ENCODE assay signal across 24 cellular contexts in genomic region chr2:37271376-37272067, GRCh38.
"Had no signal": no experiment of that assay in that cellular context is flagged by ENCODE, and none has a peak within 500 bp of the region (broad histone marks: within the 10 kb centered on the region; RNA-seq: fewer than 3 reads in every experiment).

No MANE protein-coding gene starts in this region.

- DNase-seq: activated B cell treated with CpG ODN at 0.5 μM for 24 hours; activated CD4-positive, alpha-beta memory T cell treated with anti-CD3 and anti-CD28 coated beads, Interleukin-2, amount 10 ng/mL, durations not matched to agents 7 days and 5 days; activated CD4-positive, alpha-beta T cell treated with anti-CD3 and anti-CD28 coated beads for 4 hours; activated CD8-positive, alpha-beta memory T cell treated with anti-CD3 and anti-CD28 coated beads, Interleukin-2, amount 10 ng/mL, durations not matched to agents 7 days and 5 days; cerebellar nuclear complex; cortex of kidney; gastrocnemius medialis; heart left ventricle; islet precursor cell; lower lobe of right lung; midbrain; psoas muscle; right cardiac atrium; stimulated activated CD4-positive, alpha-beta T cell treated with anti-CD3 and anti-CD28 coated beads, Interleukin-15, amount 100 ng/mL, for 24 hours; stimulated activated CD4-positive, alpha-beta T cell treated with anti-CD3 and anti-CD28 coated beads, Interleukin-2, amount 100 ng/mL, for 48 hours; stomach; testis had no signal

- H3K27ac Mint-ChIP-seq: activated CD4-positive, alpha-beta memory T cell treated with anti-CD3 and anti-CD28 coated beads, Interleukin-2, amount 10 ng/mL, durations not matched to agents 7 days and 5 days; activated CD8-positive, alpha-beta memory T cell treated with anti-CD3 and anti-CD28 coated beads, Interleukin-2, amount 10 ng/mL, durations not matched to agents 7 days and 5 days; activated naive CD8-positive, alpha-beta T cell; nephron; T-helper 2 cell treated with Interferon-gamma antibody and Interleukin-4, amounts not matched to agents 5 μg/mL and 100 μg/mL, for 36 hours; type B pancreatic cell had no signal

- H3K4me1 Mint-ChIP-seq: activated B cell treated with CpG ODN at 0.5 μM for 24 hours; activated CD4-positive, alpha-beta memory T cell treated with anti-CD3 and anti-CD28 coated beads, Interleukin-2, amount 10 ng/mL, durations not matched to agents 7 days and 5 days; activated CD8-positive, alpha-beta memory T cell treated with anti-CD3 and anti-CD28 coated beads, Interleukin-2, amount 10 ng/mL, durations not matched to agents 7 days and 5 days; nephron had no signal

- H3K27me3 ChIP-seq: gastrocnemius medialis, heart left ventricle, stomach, testis had no signal

- H3K27me3 Mint-ChIP-seq: activated B cell treated with CpG ODN at 0.5 μM for 24 hours; activated CD4-positive, alpha-beta memory T cell treated with anti-CD3 and anti-CD28 coated beads, Interleukin-2, amount 10 ng/mL, durations not matched to agents 7 days and 5 days; activated CD8-positive, alpha-beta memory T cell treated with anti-CD3 and anti-CD28 coated beads, Interleukin-2, amount 10 ng/mL, durations not matched to agents 7 days and 5 days; activated naive CD8-positive, alpha-beta T cell; type B pancreatic cell had no signal

- H3K4me3 ChIP-seq: gastrocnemius medialis, heart left ventricle, lower lobe of right lung, psoas muscle, skin epidermis, stomach, testis had no signal

- H3K27ac ChIP-seq: gastrocnemius medialis, heart left ventricle, lower lobe of right lung, psoas muscle, skin epidermis, stomach, testis had no signal

- H3K4me3 Mint-ChIP-seq: activated B cell treated with CpG ODN at 0.5 μM for 24 hours; activated CD4-positive, alpha-beta memory T cell treated with anti-CD3 and anti-CD28 coated beads, Interleukin-2, amount 10 ng/mL, durations not matched to agents 7 days and 5 days; activated CD8-positive, alpha-beta memory T cell treated with anti-CD3 and anti-CD28 coated beads, Interleukin-2, amount 10 ng/mL, durations not matched to agents 7 days and 5 days; activated naive CD8-positive, alpha-beta T cell; nephron; T-helper 2 cell treated with Interferon-gamma antibody and Interleukin-4, amounts not matched to agents 5 μg/mL and 100 μg/mL, for 36 hours; type B pancreatic cell had no signal

- H3K9me3 ChIP-seq: gastrocnemius medialis, heart left ventricle, lower lobe of right lung, psoas muscle, stomach, testis had no signal

- H3K4me1 ChIP-seq: gastrocnemius medialis, heart left ventricle, lower lobe of right lung, psoas muscle, stomach, testis had no signal

- H3K9me3 Mint-ChIP-seq: activated B cell treated with CpG ODN at 0.5 μM for 24 hours; activated CD4-positive, alpha-beta memory T cell treated with anti-CD3 and anti-CD28 coated beads, Interleukin-2, amount 10 ng/mL, durations not matched to agents 7 days and 5 days; nephron; T-helper 2 cell treated with Interferon-gamma antibody and Interleukin-4, amounts not matched to agents 5 μg/mL and 100 μg/mL, for 36 hours; type B pancreatic cell had no signal

- ATAC-seq: activated CD8-positive, alpha-beta memory T cell treated with anti-CD3 and anti-CD28 coated beads, Interleukin-2, amount 10 ng/mL, durations not matched to agents 7 days and 5 days; esophagus mucosa; gastrocnemius medialis; heart left ventricle; lower lobe of right lung; psoas muscle; right cardiac atrium had no signal

- FAIRE-seq: bronchial epithelial cell had no signal
